9 cellular contexts compared by ENCODE assay signal in genomic region chr2:1223791-1224190, GRCh38.
"Had no signal": no experiment of that assay in that cellular context is flagged by ENCODE, and none has a peak within 500 bp of the region (broad histone marks: within the 10 kb centered on the region; RNA-seq: fewer than 3 reads in every experiment).

No MANE protein-coding gene starts in this region.

- H3K4me3 Mint-ChIP-seq: GM23338, H9 had no signal

- H3K4me3 ChIP-seq: GM23338 had no signal

- FAIRE-seq: H1, H54, HepG2 had no signal

- DNase-seq: H9, HCEC 1CT, KBM-7 had no signal

- H3K4me1 Mint-ChIP-seq: H9, IgD-negative memory B cell had no signal

- H3K27ac ChIP-seq: HL-60 had no signal

- H3K27ac Mint-ChIP-seq: GM23338, IgD-negative memory B cell had no signal

- H3K36me3 Mint-ChIP-seq: IgD-negative memory B cell had no signal

- ATAC-seq: GM23338, HepG2 had no signal
